1 cellular context compared by ENCODE assay signal in the genomic region with DNA sequence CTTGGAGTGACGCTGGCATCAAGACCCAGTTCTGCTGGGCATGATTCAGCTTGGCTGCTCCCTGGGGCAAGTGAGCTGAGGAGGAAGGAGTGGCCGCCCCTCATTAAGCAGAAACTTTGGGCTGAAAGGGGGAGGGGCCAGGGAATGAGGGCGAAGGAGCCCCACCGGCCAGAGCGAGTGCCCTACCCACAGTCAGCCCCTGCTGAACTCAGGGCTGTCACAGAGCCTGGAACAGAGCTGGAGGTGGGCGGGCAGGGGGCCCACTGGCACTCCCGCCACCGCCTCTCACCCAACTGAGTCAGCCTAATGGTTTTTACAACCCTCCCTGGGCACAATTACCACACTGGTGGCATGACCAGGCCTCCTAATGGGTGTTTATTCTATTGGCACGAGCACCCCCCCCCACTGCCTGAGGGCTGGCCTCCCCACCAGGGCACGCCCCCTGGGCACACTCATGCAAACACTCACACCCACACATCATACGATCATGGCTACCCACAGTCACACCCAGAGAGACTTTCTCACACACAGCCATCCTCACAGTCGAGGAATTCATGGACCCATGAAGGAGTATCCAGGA.
TF ChIP-seq lines count a peak whose summit lies in the region.

No MANE protein-coding gene starts in this region.

TF ChIP-seq in GM23338, 12 proteins besides CTCF, POLR2A, EP300 and RAD21:
- TF ChIP-seq ZNF114 (CRISPR knock-in tag; IDR thresholded peaks at IDR 0.05) (no peak), CREB1 (CRISPR knock-in tag; IDR thresholded peaks at IDR 0.05; ENCODE audit: low read depth) (no peak), STAT1 (IDR thresholded peaks at IDR 0.05; ENCODE audit: unreplicated experiment) (no peak), JUNB (IDR thresholded peaks at IDR 0.05; ENCODE audit: unreplicated experiment) (no peak), NANOG (IDR thresholded peaks at IDR 0.05; ENCODE audit: borderline replicate concordance) (no peak), POLR2AphosphoS5 (IDR thresholded peaks at IDR 0.05; ENCODE audit: low read depth) (no peak), EZH2 (IDR thresholded peaks at IDR 0.05; ENCODE audit: low read depth, unreplicated experiment) (no peak), ZNF331 (CRISPR knock-in tag; IDR thresholded peaks at IDR 0.05; ENCODE audit: low read depth) (no peak)
- TF ChIP-seq, protein P1, sequence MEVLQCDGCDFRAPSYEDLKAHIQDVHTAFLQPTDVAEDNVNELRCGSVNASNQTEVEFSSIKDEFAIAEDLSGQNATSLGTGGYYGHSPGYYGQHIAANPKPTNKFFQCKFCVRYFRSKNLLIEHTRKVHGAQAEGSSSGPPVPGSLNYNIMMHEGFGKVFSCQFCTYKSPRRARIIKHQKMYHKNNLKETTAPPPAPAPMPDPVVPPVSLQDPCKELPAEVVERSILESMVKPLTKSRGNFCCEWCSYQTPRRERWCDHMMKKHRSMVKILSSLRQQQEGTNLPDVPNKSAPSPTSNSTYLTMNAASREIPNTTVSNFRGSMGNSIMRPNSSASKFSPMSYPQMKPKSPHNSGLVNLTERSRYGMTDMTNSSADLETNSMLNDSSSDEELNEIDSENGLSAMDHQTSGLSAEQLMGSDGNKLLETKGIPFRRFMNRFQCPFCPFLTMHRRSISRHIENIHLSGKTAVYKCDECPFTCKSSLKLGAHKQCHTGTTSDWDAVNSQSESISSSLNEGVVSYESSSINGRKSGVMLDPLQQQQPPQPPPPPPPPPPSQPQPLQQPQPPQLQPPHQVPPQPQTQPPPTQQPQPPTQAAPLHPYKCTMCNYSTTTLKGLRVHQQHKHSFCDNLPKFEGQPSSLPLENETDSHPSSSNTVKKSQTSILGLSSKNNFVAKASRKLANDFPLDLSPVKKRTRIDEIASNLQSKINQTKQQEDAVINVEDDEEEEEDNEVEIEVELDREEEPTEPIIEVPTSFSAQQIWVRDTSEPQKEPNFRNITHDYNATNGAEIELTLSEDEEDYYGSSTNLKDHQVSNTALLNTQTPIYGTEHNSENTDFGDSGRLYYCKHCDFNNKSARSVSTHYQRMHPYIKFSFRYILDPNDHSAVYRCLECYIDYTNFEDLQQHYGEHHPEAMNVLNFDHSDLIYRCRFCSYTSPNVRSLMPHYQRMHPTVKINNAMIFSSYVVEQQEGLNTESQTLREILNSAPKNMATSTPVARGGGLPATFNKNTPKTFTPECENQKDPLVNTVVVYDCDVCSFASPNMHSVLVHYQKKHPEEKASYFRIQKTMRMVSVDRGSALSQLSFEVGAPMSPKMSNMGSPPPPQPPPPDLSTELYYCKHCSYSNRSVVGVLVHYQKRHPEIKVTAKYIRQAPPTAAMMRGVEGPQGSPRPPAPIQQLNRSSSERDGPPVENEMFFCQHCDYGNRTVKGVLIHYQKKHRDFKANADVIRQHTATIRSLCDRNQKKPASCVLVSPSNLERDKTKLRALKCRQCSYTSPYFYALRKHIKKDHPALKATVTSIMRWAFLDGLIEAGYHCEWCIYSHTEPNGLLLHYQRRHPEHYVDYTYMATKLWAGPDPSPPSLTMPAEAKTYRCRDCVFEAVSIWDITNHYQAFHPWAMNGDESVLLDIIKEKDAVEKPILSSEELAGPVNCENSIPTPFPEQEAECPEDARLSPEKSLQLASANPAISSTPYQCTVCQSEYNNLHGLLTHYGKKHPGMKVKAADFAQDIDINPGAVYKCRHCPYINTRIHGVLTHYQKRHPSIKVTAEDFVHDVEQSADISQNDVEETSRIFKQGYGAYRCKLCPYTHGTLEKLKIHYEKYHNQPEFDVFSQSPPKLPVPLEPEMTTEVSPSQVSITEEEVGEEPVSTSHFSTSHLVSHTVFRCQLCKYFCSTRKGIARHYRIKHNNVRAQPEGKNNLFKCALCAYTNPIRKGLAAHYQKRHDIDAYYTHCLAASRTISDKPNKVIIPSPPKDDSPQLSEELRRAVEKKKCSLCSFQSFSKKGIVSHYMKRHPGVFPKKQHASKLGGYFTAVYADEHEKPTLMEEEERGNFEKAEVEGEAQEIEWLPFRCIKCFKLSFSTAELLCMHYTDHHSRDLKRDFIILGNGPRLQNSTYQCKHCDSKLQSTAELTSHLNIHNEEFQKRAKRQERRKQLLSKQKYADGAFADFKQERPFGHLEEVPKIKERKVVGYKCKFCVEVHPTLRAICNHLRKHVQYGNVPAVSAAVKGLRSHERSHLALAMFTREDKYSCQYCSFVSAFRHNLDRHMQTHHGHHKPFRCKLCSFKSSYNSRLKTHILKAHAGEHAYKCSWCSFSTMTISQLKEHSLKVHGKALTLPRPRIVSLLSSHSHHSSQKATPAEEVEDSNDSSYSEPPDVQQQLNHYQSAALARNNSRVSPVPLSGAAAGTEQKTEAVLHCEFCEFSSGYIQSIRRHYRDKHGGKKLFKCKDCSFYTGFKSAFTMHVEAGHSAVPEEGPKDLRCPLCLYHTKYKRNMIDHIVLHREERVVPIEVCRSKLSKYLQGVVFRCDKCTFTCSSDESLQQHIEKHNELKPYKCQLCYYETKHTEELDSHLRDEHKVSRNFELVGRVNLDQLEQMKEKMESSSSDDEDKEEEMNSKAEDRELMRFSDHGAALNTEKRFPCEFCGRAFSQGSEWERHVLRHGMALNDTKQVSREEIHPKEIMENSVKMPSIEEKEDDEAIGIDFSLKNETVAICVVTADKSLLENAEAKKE (CRISPR knock-in tag; IDR thresholded peaks at IDR 0.05): no peak
